In genomic region chr20:8601542-8601912, GRCh38 we compare ENCODE assay signal across 8 cellular contexts.
DNase-seq lines count a peak whose midpoint lies in the region; ATAC-seq and TF ChIP-seq lines count a peak whose summit lies in the region.

No MANE protein-coding gene starts in this region.

- no peaks in the 10 kb centered on the region for H3K79me2 ChIP-seq in SK-N-SH (ENCODE audit: insufficient read depth)

- TF ChIP-seq CTCF in SK-N-SH (IDR thresholded peaks at IDR 0.05), result no peak

- H3K9me2 ChIP-seq in SK-N-SH, result no peaks in the 10 kb centered on the region

- CTCF ChIA-PET in SK-N-SH (lab: Yijun Ruan, JAX), result no interaction called here

- no peak overlapping the region for H3K4me2 ChIP-seq in SK-N-SH

- TF ChIP-seq EP300 in SK-N-SH (IDR thresholded peaks at IDR 0.05; ENCODE audit: borderline replicate concordance in 1 of 2, low read depth in 1 of 2, low read length in 1 of 2), result no peak

- no peak overlapping the region for H3K9ac ChIP-seq in SK-N-SH

- DNase-seq in left ventricle myocardium superior (no peak), right cardiac atrium (no peak), SHP77 treated with DMSO at 0.1 percent for 48 hours (lab: John Stamatoyannopoulos, UW) (peak; percentile 16), GM03348 (ENCODE audit: low spot score) (no peak), SK-N-SH (no peak), midbrain (lab: John Stamatoyannopoulos, UW) (no peak), NCI-H128 (lab: John Stamatoyannopoulos, UW; ENCODE audit: unreplicated experiment) (no peak)

- POLR2A ChIA-PET in SK-N-SH (lab: Yijun Ruan, JAX), result no interaction called here

- no peaks in the 10 kb centered on the region for H3K9me3 ChIP-seq in right cardiac atrium (ENCODE audit: control insufficient read depth, low read length)
- H3K9me3 ChIP-seq in SK-N-SH, result no peaks in the 10 kb centered on the region

- no peak overlapping the region for H3K4me3 ChIP-seq in right cardiac atrium (ENCODE audit: low read length)
- no peak overlapping the region for H3K4me3 ChIP-seq in SK-N-SH (ENCODE audit: low read depth in 2 of 2, low read length in 1 of 2)

- H3K27ac ChIP-seq in right cardiac atrium (ENCODE audit: low read length) (no peak overlapping the region), SK-N-SH (ENCODE audit: low read depth in 2 of 2, low read length in 1 of 2) (no peak overlapping the region)

- no peaks in the 10 kb centered on the region for H4K20me1 ChIP-seq in SK-N-SH (ENCODE audit: insufficient read depth)

- H2AFZ ChIP-seq in SK-N-SH (ENCODE audit: low read depth), result no peak overlapping the region

- H3K36me3 ChIP-seq in SK-N-SH (replicated peaks in 1 of 2; ENCODE audit: control insufficient read depth in 1 of 2, insufficient read depth in 2 of 2, low read length in 1 of 2), result no peaks in the 10 kb centered on the region

- no peak for TF ChIP-seq RAD21 in SK-N-SH (IDR thresholded peaks at IDR 0.05; ENCODE audit: low read length)

- H3F3A ChIP-seq in SK-N-SH (replicated peaks; ENCODE audit: insufficient read depth), result no peaks in the 10 kb centered on the region

- ATAC-seq in left ventricle myocardium superior (peak; percentile 14), right cardiac atrium (no peak), HG03066 (IDR thresholded peaks at IDR 0.05; ENCODE audit: low read depth, unreplicated experiment) (peak; percentile 87)

- H3K27me3 ChIP-seq in right cardiac atrium (ENCODE audit: control insufficient read depth, insufficient read depth), result no peaks in the 10 kb centered on the region
- no peaks in the 10 kb centered on the region for H3K27me3 ChIP-seq in SK-N-SH (ENCODE audit: insufficient read depth)

- 90% methylated on average over 1 of the region's 1 CpG for WGBS in right cardiac atrium
- 87% methylated on average over 1 of the region's 1 CpG for whole genome bisulfite sequencing in SK-N-SH (ENCODE audit: low lambda C conversion rate)

- H3K4me1 ChIP-seq in right cardiac atrium (ENCODE audit: control insufficient read depth, insufficient read depth, low read length) (peaks cover 2% of the 10 kb centered on the region), SK-N-SH (ENCODE audit: control insufficient read depth in 1 of 2, insufficient read depth in 2 of 2, low read depth in 1 of 2, low read length in 1 of 2) (peaks cover 0 to 2% of the 10 kb centered on the region in 2 experiments; a peak in 2 of 4 replicates)

- intact Hi-C loops in left ventricle myocardium superior (cut with micrococcal nuclease) (no loop called here), right cardiac atrium (cut with DNase I) (no loop called here)

TF ChIP-seq in SK-N-SH, 30 proteins besides CTCF, POLR2A, EP300 and RAD21:
- TF ChIP-seq FOSL2 (IDR thresholded peaks at IDR 0.05; ENCODE audit: borderline replicate concordance, low read depth) (no peak), TCF12 (IDR thresholded peaks at IDR 0.05) (no peak), ZBTB33 (IDR thresholded peaks at IDR 0.05; ENCODE audit: borderline replicate concordance, low read depth) (no peak), MAX (IDR thresholded peaks at IDR 0.05; ENCODE audit: low read depth) (no peak), RXRA (IDR thresholded peaks at IDR 0.05; ENCODE audit: borderline replicate concordance, low read depth) (no peak), TEAD4 (IDR thresholded peaks at IDR 0.05; ENCODE audit: borderline replicate concordance, insufficient read depth) (no peak), YY1 (IDR thresholded peaks at IDR 0.05; ENCODE audit: low read depth) (no peak)
- TF ChIP-seq, protein P1, sequence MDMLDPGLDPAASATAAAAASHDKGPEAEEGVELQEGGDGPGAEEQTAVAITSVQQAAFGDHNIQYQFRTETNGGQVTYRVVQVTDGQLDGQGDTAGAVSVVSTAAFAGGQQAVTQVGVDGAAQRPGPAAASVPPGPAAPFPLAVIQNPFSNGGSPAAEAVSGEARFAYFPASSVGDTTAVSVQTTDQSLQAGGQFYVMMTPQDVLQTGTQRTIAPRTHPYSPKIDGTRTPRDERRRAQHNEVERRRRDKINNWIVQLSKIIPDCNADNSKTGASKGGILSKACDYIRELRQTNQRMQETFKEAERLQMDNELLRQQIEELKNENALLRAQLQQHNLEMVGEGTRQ (IDR thresholded peaks at IDR 0.05; ENCODE audit: borderline replicate concordance, low read depth, low read length), result no peak

Comparison
In these comparisons a context has a peak if more than half of its experiments do, and no peak if none do; other contexts are left out.
1. ATAC-seq: peak in left ventricle myocardium superior (single experiment) and HG03066 (single experiment); none in right cardiac atrium (0 of 2).